1 cellular context compared by ENCODE assay signal in genomic region chr2:148515976-148516375, GRCh38.
TF ChIP-seq lines count a peak whose summit lies in the region.

No MANE protein-coding gene starts in this region.

TF ChIP-seq in HepG2, 621 proteins besides CTCF, POLR2A, EP300 and RAD21 (continued from another document):
- TF ChIP-seq STAT5B (CRISPR knock-in tag; IDR thresholded peaks at IDR 0.05) = no peak
- TF ChIP-seq ZUFSP (CRISPR knock-in tag; IDR thresholded peaks at IDR 0.05; ENCODE audit: borderline replicate concordance) = no peak
